ENCODE assay signal across 20 cellular contexts in the genomic region with DNA sequence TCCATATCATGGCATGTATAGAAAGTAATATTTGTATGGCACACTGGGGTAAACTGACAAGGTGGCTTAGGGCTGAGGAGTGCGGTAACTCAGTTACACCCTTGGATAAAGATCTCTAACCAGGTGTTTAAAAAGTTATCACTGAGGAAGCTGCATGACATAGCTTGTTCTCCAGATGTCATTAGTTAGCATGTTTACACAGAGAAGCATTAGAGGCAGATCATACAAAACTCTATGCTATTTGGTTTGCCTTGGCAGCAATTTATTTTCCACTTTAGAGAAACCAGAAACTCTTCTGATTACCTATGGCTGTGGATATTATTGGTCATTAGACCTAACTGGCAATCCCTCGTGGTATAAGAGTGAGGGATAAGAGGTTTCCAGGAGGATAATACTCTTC.
DNase-seq lines count a peak whose midpoint lies in the region; ATAC-seq and TF ChIP-seq lines count a peak whose summit lies in the region.
"Had no signal": no experiment of that assay in that cellular context is flagged by ENCODE, and none has a peak within 500 bp of the region (broad histone marks: within the 10 kb centered on the region; RNA-seq: fewer than 3 reads in every experiment).

No MANE protein-coding gene starts in this region.

- no peak for TF ChIP-seq CTCF in CD4-positive, alpha-beta T cell (IDR thresholded peaks at IDR 0.05)
- TF ChIP-seq CTCF in WERI-Rb-1 (IDR thresholded peaks at IDR 0.05; ENCODE audit: low read depth, low read length) = no peak

- peaks cover 21% of the 10 kb centered on the region for H3K4me1 Mint-ChIP-seq in CD4-positive, alpha-beta T cell (ENCODE audit: low read depth)

- POLR2A ChIA-PET in CD4-positive, alpha-beta T cell (lab: Charles Lee) = no interaction called here

- intact Hi-C loops in CD4-positive, alpha-beta T cell (cut with DNase I, micrococcal nuclease) = no loop called here

- no peak overlapping the region for H3K27ac ChIP-seq in CD4-positive, alpha-beta T cell (ENCODE audit: low read depth, low read length)
- H3K27ac ChIP-seq in WERI-Rb-1 = no peak overlapping the region
- H3K27ac ChIP-seq: parathyroid adenoma had no signal

- H3K9me3 ChIP-seq in CD4-positive, alpha-beta T cell (ENCODE audit: control insufficient read depth, low read length) = no peaks in the 10 kb centered on the region
- H3K9me3 ChIP-seq in WERI-Rb-1 (ENCODE audit: severe bottlenecking) = peaks cover 3% of the 10 kb centered on the region
- H3K9me3 ChIP-seq: BE2C had no signal

- DNase-seq in NCI-H510A treated with DMSO at 0.1 percent for 48 hours (lab: John Stamatoyannopoulos, UW) = peak; percentile 47
- DNase-seq in NCI-H510A (lab: John Stamatoyannopoulos, UW) = no peak
- DNase-seq in NCI-H2107 treated with DMSO at 0.1 percent for 48 hours (lab: John Stamatoyannopoulos, UW; ENCODE audit: unreplicated experiment) = peak; percentile 72
- no peak for DNase-seq in CD4-positive, alpha-beta T cell
- DNase-seq in activated CD4-positive, alpha-beta T cell treated with anti-CD3 and anti-CD28 coated beads for 1 hour = no peak
- DNase-seq in WERI-Rb-1 = no peak
- no peak for DNase-seq in MV-4-11 (lab: John Stamatoyannopoulos, UW)
- DNase-seq: activated CD4-positive, alpha-beta T cell treated with anti-CD3 and anti-CD28 coated beads, Interleukin-2, amount 50 U/mL, for 4 hours; activated gamma-delta T cell; BE2C; caudate nucleus; dorsolateral prefrontal cortex; mesenchymal stem cell; naive thymus-derived CD8-positive, alpha-beta T cell; stimulated activated CD4-positive, alpha-beta T cell treated with anti-CD3 and anti-CD28 coated beads, Interleukin-2, amount 100 ng/mL, for 24 hours; stimulated activated naive CD8-positive, alpha-beta T cell treated with anti-CD3 and anti-CD28 coated beads, Interleukin-15, Interleukin-2, amounts not matched to agents 100 U/mL and 50 U/mL, for 24 hours; trophoblast cell had no signal

- H3K27ac Mint-ChIP-seq in CD4-positive, alpha-beta T cell = no peak overlapping the region

- H3K9me3 Mint-ChIP-seq in CD4-positive, alpha-beta T cell = no peaks in the 10 kb centered on the region

- no peaks in the 10 kb centered on the region for H3K36me3 Mint-ChIP-seq in CD4-positive, alpha-beta T cell (ENCODE audit: low read depth)

- no peak overlapping the region for H3K4me3 ChIP-seq in WERI-Rb-1 (ENCODE audit: low read depth, low read length)

- CTCF ChIA-PET in CD4-positive, alpha-beta T cell (lab: Charles Lee) = no interaction called here

- no peak overlapping the region for H3K4me3 Mint-ChIP-seq in CD4-positive, alpha-beta T cell
- H3K4me3 Mint-ChIP-seq: naive thymus-derived CD8-positive, alpha-beta T cell had no signal

- H3K36me3 ChIP-seq in WERI-Rb-1 = no peaks in the 10 kb centered on the region
- H3K36me3 ChIP-seq: BE2C had no signal

- no peaks in the 10 kb centered on the region for H3K27me3 ChIP-seq in CD4-positive, alpha-beta T cell (ENCODE audit: control insufficient read depth, insufficient read depth, low read length)
- peaks cover 86% of the 10 kb centered on the region for H3K27me3 ChIP-seq in WERI-Rb-1 (ENCODE audit: insufficient read depth, low read depth, severe bottlenecking)
- H3K27me3 ChIP-seq: BE2C, dorsolateral prefrontal cortex had no signal

- no peak for ATAC-seq in SK-N-SH treated with all-trans-retinoic acid at 6 μM for 48 hours
- no peak for ATAC-seq in CD4-positive, alpha-beta T cell (ENCODE audit: poor library complexity)
- ATAC-seq: HepG2; naive thymus-derived CD8-positive, alpha-beta T cell; stimulated activated naive CD8-positive, alpha-beta T cell treated with anti-CD3 and anti-CD28 coated beads, Interleukin-15, Interleukin-2, amounts not matched to agents 100 U/mL and 50 U/mL, for 24 hours had no signal

- H3K27me3 Mint-ChIP-seq in CD4-positive, alpha-beta T cell = no peaks in the 10 kb centered on the region
- H3K27me3 Mint-ChIP-seq: naive thymus-derived CD8-positive, alpha-beta T cell had no signal

TF ChIP-seq in SK-N-SH treated with all-trans-retinoic acid at 6 μM for 48 hours, 23 proteins besides CTCF, POLR2A, EP300 and RAD21:
- TF ChIP-seq, protein P1, sequence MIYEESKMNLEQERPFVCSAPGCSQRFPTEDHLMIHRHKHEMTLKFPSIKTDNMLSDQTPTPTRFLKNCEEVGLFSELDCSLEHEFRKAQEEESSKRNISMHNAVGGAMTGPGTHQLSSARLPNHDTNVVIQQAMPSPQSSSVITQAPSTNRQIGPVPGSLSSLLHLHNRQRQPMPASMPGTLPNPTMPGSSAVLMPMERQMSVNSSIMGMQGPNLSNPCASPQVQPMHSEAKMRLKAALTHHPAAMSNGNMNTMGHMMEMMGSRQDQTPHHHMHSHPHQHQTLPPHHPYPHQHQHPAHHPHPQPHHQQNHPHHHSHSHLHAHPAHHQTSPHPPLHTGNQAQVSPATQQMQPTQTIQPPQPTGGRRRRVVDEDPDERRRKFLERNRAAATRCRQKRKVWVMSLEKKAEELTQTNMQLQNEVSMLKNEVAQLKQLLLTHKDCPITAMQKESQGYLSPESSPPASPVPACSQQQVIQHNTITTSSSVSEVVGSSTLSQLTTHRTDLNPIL (CRISPR knock-in tag; IDR thresholded peaks at IDR 0.05; ENCODE audit: low read depth) = no peak
- TF ChIP-seq TSHZ2 (CRISPR knock-in tag; IDR thresholded peaks at IDR 0.05) (0 out of 2 replicates have a peak, but pooled peaks have one; percentile 21), TCF4 (CRISPR knock-in tag; IDR thresholded peaks at IDR 0.05; ENCODE audit: borderline replicate concordance) (peak; percentile 66; the same call in 1 of the 2 replicates), ISL1 (CRISPR knock-in tag; IDR thresholded peaks at IDR 0.05) (no peak)

Comparison
In these comparisons a context has a peak if more than half of its experiments do, and no peak if none do; other contexts are left out.
1. DNase-seq: peak in NCI-H510A treated with DMSO at 0.1 percent for 48 hours (single experiment) and NCI-H2107 treated with DMSO at 0.1 percent for 48 hours (single experiment); none in NCI-H510A (single experiment), CD4-positive, alpha-beta T cell (0 of 10), activated CD4-positive, alpha-beta T cell treated with anti-CD3 and anti-CD28 coated beads for 1 hour (single experiment), WERI-Rb-1 (single experiment) and MV-4-11 (single experiment).